11 cellular contexts compared by ENCODE assay signal in the genomic region with DNA sequence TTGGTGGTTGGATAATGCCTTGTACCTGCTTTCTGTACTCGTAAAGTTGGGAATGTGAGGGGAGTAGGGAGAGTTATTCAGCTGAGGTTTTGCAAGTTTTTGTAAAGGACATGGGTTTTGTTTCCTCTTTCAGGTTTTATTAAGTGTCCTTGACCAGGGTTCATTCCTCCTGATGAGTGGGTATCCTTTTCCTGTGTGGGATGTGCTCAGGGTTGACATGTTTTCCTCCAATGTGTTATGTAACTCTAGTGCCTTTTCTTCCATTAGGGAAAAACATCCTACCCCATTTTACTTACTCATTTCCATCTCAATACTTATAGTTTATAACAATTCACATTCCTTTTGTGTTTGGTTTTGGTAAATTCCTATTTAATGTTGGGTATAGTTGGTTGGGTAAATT. TPM values are rescaled to one million over a fixed set of nuclear protein-coding genes. Genes with fewer than 3 reads are reported as not detected.
"Had no signal": no experiment of that assay in that cellular context is flagged by ENCODE, and none has a peak within 500 bp of the region (broad histone marks: within the 10 kb centered on the region; RNA-seq: fewer than 3 reads in every experiment).

No MANE protein-coding gene starts in this region.

- H3K4me2 ChIP-seq: GM23338 had no signal

- H3K4me1 ChIP-seq: HAP-1 had no signal

- H3K4me3 ChIP-seq: GM23248, GM23338, HAP-1 had no signal

- ATAC-seq: GM23338, HCT116 had no signal

- DNase-seq: GM23248, GOT3, H7, H9, HCEC 1CT, HFFc6 had no signal

- H3K9ac ChIP-seq: GM23248 had no signal

- H3K36me3 ChIP-seq: HAP-1 had no signal

- H2AFZ ChIP-seq: GM23248, GM23338 had no signal

- H3K27ac ChIP-seq: GM23248 had no signal

- H3K9me3 ChIP-seq: HAP-1 had no signal

- FAIRE-seq: H1, H54 had no signal

RNA-seq across cellular contexts. Expression of gene OTX1, which starts 48.4 kb away (rescaled TPM):
- total RNA-seq: GM23248 had no signal
- polyA plus RNA-seq: GM23248 had no signal
